ENCODE assay signal across 1 cellular context in the genomic region with DNA sequence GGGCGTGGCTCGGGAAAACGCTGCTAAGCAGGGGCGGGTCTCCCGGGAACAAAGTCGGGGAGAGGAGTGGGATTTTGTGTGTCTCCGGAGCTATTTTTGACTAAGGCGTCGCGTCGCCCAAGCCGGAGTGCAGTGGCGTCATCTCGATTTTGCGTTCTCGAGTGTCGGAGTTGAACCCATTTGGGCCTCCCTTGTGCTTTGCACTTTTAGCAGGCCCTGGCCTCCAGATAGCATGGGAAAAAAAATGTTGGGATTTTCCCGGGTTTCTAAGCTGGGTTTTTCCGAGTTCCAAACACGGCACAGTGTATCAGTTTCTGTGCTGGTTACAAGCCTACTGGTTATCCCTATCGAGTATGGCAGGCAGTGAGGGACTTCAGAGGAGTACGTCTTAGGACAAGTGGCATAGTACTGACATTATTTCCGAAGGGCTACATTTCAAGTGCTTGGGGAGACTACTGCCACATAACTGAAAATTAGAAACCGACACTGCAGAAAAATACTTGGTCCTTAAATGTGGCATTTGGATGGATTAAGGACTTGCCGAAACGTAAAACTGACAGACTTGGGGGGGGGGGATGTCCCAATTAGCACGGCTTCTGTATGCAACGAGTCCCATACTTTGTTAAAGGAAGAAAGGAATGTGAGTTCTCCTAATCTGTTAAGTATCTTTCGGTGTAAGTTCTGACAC.
TF ChIP-seq lines count a peak whose summit lies in the region.

No MANE protein-coding gene starts in this region.

TF ChIP-seq in K562, 482 proteins besides CTCF, POLR2A, EP300 and RAD21 (continued from another document):
- TF ChIP-seq MTA1 (IDR thresholded peaks at IDR 0.05; ENCODE audit: borderline replicate concordance) (no peak), ZNF174 (CRISPR knock-in tag; IDR thresholded peaks at IDR 0.05) (no peak; the same call in 1 of the 2 replicates), MED1 (CRISPR knock-in tag; IDR thresholded peaks at IDR 0.05; ENCODE audit: borderline replicate concordance) (0 out of 2 replicates have a peak, but pooled peaks have one; percentile 44), TEAD1 (CRISPR knock-in tag; IDR thresholded peaks at IDR 0.05) (peak; percentile 65 to 88), CTBP1 (IDR thresholded peaks at IDR 0.05; ENCODE audit: borderline replicate concordance) (0 out of 2 replicates have a peak, but pooled peaks have one; percentile 20), DPF2 (IDR thresholded peaks at IDR 0.05) (0 out of 2 replicates have a peak, but pooled peaks have one; percentile 6), ZNF551 (CRISPR knock-in tag; IDR thresholded peaks at IDR 0.05) (peak; percentile 96), STAT5A (IDR thresholded peaks at IDR 0.05; ENCODE audit: borderline replicate concordance, low read length) (peak; percentile 24; the same call in 1 of the 2 replicates), ERF (CRISPR knock-in tag; IDR thresholded peaks at IDR 0.05) (peak; percentile 95), ZFP1 (CRISPR knock-in tag; IDR thresholded peaks at IDR 0.05) (peak; percentile 73; the same call in 1 of the 2 replicates), MXI1 (IDR thresholded peaks at IDR 0.05; ENCODE audit: low read depth, low read length) (peak; percentile 65; the same call in 1 of the 2 replicates), PML (IDR thresholded peaks at IDR 0.05; ENCODE audit: low read length) (peak; percentile 80), KAT7 (CRISPR knock-in tag; IDR thresholded peaks at IDR 0.05; ENCODE audit: borderline replicate concordance) (peak; percentile 74; the same call in 1 of the 2 replicates), PHTF2 (CRISPR knock-in tag; IDR thresholded peaks at IDR 0.05) (peak; percentile 88; the same call in 1 of the 2 replicates), SNIP1 (IDR thresholded peaks at IDR 0.05; ENCODE audit: low read depth) (0 out of 2 replicates have a peak, but pooled peaks have one; percentile 39), MAFF (IDR thresholded peaks at IDR 0.05; ENCODE audit: low read length) (peak; percentile 27; the same call in 1 of the 2 replicates), CBX3 (IDR thresholded peaks at IDR 0.05; ENCODE audit: borderline replicate concordance in 1 of 2, low read length in 2 of 2) (no peak; a peak in 1 of 3 replicates), RFX1 (IDR thresholded peaks at IDR 0.05) (0 out of 2 replicates have a peak, but pooled peaks have one; percentile 20)
- TF ChIP-seq, protein P1, sequence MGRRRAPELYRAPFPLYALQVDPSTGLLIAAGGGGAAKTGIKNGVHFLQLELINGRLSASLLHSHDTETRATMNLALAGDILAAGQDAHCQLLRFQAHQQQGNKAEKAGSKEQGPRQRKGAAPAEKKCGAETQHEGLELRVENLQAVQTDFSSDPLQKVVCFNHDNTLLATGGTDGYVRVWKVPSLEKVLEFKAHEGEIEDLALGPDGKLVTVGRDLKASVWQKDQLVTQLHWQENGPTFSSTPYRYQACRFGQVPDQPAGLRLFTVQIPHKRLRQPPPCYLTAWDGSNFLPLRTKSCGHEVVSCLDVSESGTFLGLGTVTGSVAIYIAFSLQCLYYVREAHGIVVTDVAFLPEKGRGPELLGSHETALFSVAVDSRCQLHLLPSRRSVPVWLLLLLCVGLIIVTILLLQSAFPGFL (CRISPR knock-in tag; IDR thresholded peaks at IDR 0.05), result peak; percentile 46; the same call in 1 of the 2 replicates
- TF ChIP-seq, protein P2, sequence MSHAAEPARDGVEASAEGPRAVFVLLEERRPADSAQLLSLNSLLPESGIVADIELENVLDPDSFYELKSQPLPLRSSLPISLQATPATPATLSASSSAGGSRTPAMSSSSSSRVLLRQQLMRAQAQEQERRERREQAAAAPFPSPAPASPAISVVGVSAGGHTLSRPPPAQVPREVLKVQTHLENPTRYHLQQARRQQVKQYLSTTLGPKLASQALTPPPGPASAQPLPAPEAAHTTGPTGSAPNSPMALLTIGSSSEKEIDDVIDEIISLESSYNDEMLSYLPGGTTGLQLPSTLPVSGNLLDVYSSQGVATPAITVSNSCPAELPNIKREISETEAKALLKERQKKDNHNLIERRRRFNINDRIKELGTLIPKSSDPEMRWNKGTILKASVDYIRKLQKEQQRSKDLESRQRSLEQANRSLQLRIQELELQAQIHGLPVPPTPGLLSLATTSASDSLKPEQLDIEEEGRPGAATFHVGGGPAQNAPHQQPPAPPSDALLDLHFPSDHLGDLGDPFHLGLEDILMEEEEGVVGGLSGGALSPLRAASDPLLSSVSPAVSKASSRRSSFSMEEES (CRISPR knock-in tag; IDR thresholded peaks at IDR 0.05), result no peak; the same call in none of the 2 replicates
- TF ChIP-seq, protein P3, sequence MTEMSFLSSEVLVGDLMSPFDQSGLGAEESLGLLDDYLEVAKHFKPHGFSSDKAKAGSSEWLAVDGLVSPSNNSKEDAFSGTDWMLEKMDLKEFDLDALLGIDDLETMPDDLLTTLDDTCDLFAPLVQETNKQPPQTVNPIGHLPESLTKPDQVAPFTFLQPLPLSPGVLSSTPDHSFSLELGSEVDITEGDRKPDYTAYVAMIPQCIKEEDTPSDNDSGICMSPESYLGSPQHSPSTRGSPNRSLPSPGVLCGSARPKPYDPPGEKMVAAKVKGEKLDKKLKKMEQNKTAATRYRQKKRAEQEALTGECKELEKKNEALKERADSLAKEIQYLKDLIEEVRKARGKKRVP (CRISPR knock-in tag; IDR thresholded peaks at IDR 0.05), result peak; percentile 86
- TF ChIP-seq, protein P4, sequence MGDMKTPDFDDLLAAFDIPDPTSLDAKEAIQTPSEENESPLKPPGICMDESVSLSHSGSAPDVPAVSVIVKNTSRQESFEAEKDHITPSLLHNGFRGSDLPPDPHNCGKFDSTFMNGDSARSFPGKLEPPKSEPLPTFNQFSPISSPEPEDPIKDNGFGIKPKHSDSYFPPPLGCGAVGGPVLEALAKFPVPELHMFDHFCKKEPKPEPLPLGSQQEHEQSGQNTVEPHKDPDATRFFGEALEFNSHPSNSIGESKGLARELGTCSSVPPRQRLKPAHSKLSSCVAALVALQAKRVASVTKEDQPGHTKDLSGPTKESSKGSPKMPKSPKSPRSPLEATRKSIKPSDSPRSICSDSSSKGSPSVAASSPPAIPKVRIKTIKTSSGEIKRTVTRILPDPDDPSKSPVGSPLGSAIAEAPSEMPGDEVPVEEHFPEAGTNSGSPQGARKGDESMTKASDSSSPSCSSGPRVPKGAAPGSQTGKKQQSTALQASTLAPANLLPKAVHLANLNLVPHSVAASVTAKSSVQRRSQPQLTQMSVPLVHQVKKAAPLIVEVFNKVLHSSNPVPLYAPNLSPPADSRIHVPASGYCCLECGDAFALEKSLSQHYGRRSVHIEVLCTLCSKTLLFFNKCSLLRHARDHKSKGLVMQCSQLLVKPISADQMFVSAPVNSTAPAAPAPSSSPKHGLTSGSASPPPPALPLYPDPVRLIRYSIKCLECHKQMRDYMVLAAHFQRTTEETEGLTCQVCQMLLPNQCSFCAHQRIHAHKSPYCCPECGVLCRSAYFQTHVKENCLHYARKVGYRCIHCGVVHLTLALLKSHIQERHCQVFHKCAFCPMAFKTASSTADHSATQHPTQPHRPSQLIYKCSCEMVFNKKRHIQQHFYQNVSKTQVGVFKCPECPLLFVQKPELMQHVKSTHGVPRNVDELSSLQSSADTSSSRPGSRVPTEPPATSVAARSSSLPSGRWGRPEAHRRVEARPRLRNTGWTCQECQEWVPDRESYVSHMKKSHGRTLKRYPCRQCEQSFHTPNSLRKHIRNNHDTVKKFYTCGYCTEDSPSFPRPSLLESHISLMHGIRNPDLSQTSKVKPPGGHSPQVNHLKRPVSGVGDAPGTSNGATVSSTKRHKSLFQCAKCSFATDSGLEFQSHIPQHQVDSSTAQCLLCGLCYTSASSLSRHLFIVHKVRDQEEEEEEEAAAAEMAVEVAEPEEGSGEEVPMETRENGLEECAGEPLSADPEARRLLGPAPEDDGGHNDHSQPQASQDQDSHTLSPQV (IDR thresholded peaks at IDR 0.05), result no peak
- TF ChIP-seq, protein P5, sequence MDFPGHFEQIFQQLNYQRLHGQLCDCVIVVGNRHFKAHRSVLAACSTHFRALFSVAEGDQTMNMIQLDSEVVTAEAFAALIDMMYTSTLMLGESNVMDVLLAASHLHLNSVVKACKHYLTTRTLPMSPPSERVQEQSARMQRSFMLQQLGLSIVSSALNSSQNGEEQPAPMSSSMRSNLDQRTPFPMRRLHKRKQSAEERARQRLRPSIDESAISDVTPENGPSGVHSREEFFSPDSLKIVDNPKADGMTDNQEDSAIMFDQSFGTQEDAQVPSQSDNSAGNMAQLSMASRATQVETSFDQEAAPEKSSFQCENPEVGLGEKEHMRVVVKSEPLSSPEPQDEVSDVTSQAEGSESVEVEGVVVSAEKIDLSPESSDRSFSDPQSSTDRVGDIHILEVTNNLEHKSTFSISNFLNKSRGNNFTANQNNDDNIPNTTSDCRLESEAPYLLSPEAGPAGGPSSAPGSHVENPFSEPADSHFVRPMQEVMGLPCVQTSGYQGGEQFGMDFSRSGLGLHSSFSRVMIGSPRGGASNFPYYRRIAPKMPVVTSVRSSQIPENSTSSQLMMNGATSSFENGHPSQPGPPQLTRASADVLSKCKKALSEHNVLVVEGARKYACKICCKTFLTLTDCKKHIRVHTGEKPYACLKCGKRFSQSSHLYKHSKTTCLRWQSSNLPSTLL (IDR thresholded peaks at IDR 0.05), result 0 out of 2 replicates have a peak, but pooled peaks have one; percentile 36
- TF ChIP-seq, protein P6, sequence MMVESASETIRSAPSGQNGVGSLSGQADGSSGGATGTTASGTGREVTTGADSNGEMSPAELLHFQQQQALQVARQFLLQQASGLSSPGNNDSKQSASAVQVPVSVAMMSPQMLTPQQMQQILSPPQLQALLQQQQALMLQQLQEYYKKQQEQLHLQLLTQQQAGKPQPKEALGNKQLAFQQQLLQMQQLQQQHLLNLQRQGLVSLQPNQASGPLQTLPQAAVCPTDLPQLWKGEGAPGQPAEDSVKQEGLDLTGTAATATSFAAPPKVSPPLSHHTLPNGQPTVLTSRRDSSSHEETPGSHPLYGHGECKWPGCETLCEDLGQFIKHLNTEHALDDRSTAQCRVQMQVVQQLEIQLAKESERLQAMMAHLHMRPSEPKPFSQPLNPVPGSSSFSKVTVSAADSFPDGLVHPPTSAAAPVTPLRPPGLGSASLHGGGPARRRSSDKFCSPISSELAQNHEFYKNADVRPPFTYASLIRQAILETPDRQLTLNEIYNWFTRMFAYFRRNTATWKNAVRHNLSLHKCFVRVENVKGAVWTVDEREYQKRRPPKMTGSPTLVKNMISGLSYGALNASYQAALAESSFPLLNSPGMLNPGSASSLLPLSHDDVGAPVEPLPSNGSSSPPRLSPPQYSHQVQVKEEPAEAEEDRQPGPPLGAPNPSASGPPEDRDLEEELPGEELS (CRISPR knock-in tag; IDR thresholded peaks at IDR 0.05; ENCODE audit: borderline replicate concordance), result 0 out of 2 replicates have a peak, but pooled peaks have one; percentile 57
